19 cellular contexts compared by ENCODE assay signal in the genomic region with DNA sequence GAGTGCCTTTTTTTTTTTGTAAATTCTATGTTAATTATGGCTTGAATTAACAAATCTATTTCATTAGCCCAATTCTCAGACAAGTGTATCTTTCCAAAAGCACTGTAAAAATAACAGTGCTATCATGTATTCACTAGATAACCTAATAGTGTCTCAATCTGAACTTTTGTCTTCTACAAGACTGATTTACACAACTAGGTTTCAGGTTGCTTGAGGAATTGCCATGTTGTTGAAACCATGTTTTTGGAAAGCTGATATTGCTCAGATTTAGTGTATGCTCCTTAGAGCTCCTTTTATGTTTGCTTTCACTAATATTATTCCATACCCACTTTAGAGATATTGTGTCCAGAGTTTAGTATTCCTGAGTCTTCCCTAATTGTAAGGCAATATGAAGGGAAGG.
"Had no signal": no experiment of that assay in that cellular context is flagged by ENCODE, and none has a peak within 500 bp of the region (broad histone marks: within the 10 kb centered on the region; RNA-seq: fewer than 3 reads in every experiment).

No MANE protein-coding gene starts in this region.

- H2AFZ ChIP-seq: neural progenitor cell had no signal

- H3K4me3 ChIP-seq: esophagus muscularis mucosa, neural progenitor cell, uterus had no signal

- H3K4me1 ChIP-seq: foreskin keratinocyte, neural progenitor cell, uterus had no signal

- H3K4me2 ChIP-seq: neural progenitor cell had no signal

- H3K36me3 ChIP-seq: neural progenitor cell, uterus had no signal

- ATAC-seq: foreskin keratinocyte; naive thymus-derived CD4-positive, alpha-beta T cell had no signal

- H3K9ac ChIP-seq: neural progenitor cell had no signal

- FAIRE-seq: colon had no signal

- DNase-seq: activated CD4-positive, alpha-beta T cell treated with anti-CD3 and anti-CD28 coated beads for 4 hours; activated CD4-positive, alpha-beta T cell treated with anti-CD3 and anti-CD28 coated beads, Interleukin-2, amount 50 U/mL, for 48 hours; activated CD8-positive, alpha-beta memory T cell treated with anti-CD3 and anti-CD28 coated beads for 24 hours; activated effector memory CD4-positive, alpha-beta T cell treated with Interleukin-2 at 50 U/mL for 16 hours; activated naive CD4-positive, alpha-beta T cell treated with Interleukin-2 at 50 U/mL for 16 hours; anterior cingulate cortex; dermis blood vessel endothelial cell; effector CD4-positive, alpha-beta T cell; foreskin keratinocyte; left ventricle myocardium superior; naive thymus-derived CD4-positive, alpha-beta T cell; posterior cingulate gyrus; stimulated activated naive CD4-positive, alpha-beta T cell; T-helper 1 cell; trophoblast cell; uterus had no signal

- H3K9me3 ChIP-seq: uterus had no signal

- H3K27me3 ChIP-seq: esophagus muscularis mucosa, foreskin keratinocyte, neural progenitor cell, uterus had no signal

- H3K27ac ChIP-seq: esophagus muscularis mucosa, foreskin keratinocyte, neural progenitor cell, uterus had no signal
